In genomic region chrX:154374361-154375155, GRCh38 we compare ENCODE assay signal across 8 cellular contexts. TPM values are rescaled to one million over a fixed set of nuclear protein-coding genes. Genes with fewer than 3 reads are reported as not detected.
DNase-seq lines count a peak whose midpoint lies in the region; ATAC-seq, FAIRE-seq and TF ChIP-seq lines count a peak whose summit lies in the region.

A gene with protein sequence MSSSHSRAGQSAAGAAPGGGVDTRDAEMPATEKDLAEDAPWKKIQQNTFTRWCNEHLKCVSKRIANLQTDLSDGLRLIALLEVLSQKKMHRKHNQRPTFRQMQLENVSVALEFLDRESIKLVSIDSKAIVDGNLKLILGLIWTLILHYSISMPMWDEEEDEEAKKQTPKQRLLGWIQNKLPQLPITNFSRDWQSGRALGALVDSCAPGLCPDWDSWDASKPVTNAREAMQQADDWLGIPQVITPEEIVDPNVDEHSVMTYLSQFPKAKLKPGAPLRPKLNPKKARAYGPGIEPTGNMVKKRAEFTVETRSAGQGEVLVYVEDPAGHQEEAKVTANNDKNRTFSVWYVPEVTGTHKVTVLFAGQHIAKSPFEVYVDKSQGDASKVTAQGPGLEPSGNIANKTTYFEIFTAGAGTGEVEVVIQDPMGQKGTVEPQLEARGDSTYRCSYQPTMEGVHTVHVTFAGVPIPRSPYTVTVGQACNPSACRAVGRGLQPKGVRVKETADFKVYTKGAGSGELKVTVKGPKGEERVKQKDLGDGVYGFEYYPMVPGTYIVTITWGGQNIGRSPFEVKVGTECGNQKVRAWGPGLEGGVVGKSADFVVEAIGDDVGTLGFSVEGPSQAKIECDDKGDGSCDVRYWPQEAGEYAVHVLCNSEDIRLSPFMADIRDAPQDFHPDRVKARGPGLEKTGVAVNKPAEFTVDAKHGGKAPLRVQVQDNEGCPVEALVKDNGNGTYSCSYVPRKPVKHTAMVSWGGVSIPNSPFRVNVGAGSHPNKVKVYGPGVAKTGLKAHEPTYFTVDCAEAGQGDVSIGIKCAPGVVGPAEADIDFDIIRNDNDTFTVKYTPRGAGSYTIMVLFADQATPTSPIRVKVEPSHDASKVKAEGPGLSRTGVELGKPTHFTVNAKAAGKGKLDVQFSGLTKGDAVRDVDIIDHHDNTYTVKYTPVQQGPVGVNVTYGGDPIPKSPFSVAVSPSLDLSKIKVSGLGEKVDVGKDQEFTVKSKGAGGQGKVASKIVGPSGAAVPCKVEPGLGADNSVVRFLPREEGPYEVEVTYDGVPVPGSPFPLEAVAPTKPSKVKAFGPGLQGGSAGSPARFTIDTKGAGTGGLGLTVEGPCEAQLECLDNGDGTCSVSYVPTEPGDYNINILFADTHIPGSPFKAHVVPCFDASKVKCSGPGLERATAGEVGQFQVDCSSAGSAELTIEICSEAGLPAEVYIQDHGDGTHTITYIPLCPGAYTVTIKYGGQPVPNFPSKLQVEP (N-terminal part only) (minus strand): TSS chrX:154374634. CDS start chrX:154371245, 3,389 bp downstream.

- H3K36me3 ChIP-seq in CD8-positive, alpha-beta T cell (ENCODE audit: insufficient read depth, low read length) = no peaks in the 10 kb centered on the region
- no peaks in the 10 kb centered on the region for H3K36me3 ChIP-seq in pancreas

- no peaks in the 10 kb centered on the region for H3K27me3 ChIP-seq in CD8-positive, alpha-beta T cell (ENCODE audit: insufficient read depth, low read length)
- H3K27me3 ChIP-seq in pancreas = no peaks in the 10 kb centered on the region

- no peak for FAIRE-seq in pancreas (lab: Jason Lieb, UNC)

- H3K36me3 Mint-ChIP-seq in CD8-positive, alpha-beta T cell = peaks cover 9% of the 10 kb centered on the region
- peaks cover 4% of the 10 kb centered on the region in 2 donors for H3K36me3 Mint-ChIP-seq in activated T-cell treated with anti-CD3 and anti-CD28 coated beads, Interleukin-2, amount 50 U/mL, for 72 hours (ENCODE audit: insufficient read depth in 2 of 2)

- peak within 1 kb of the TSS; percentile 27 for H3K4me3 ChIP-seq in CD8-positive, alpha-beta T cell (ENCODE audit: low read depth, low read length)
- peak within 1 kb of the TSS in 3 of 4 donors; percentile 24 to 41 (median 36) for H3K4me3 ChIP-seq in pancreas

- intact Hi-C loops in CD8-positive, alpha-beta T cell (cut with DNase I, micrococcal nuclease) = loop anchor here in 1 of 2 experiments (5.0 to 10.0 kb wide), 3 partner anchors 280 to 402 kb away; partner anchors contain the start of genes DKC1, HCFC1, MECP2 and TMEM187
- intact Hi-C loops in Right ventricle myocardium inferior (cut with DNase I) (loop anchor here (10.0 kb wide), 1 partner anchor 400 kb away; the partner anchor contains the start of genes HCFC1 and TMEM187), pancreas (cut with DNase I) (no loop called here)

- H3K27me3 Mint-ChIP-seq in CD8-positive, alpha-beta T cell (ENCODE audit: low read depth) = no peaks in the 10 kb centered on the region
- no peaks in the 10 kb centered on the region for H3K27me3 Mint-ChIP-seq in activated T-cell treated with anti-CD3 and anti-CD28 coated beads, Interleukin-2, amount 50 U/mL, for 72 hours (ENCODE audit: low read depth)

- H3K4me3 Mint-ChIP-seq in CD8-positive, alpha-beta T cell = peak within 1 kb of the TSS; percentile 67
- peak within 1 kb of the TSS; percentile 81 to 84 for H3K4me3 Mint-ChIP-seq in activated T-cell treated with anti-CD3 and anti-CD28 coated beads, Interleukin-2, amount 50 U/mL, for 72 hours

- 2 to 31% methylated on average over 80 to 93 of the region's 93 CpGs for WGBS in pancreas, 2 donors

- CTCF ChIA-PET in CD8-positive, alpha-beta T cell (lab: Charles Lee) = interaction anchor here (1.1 to 2.5 kb wide), 7 partner anchors 9 to 161 kb away, joined by 3 to 12 read pairs (median 3); partner anchors contain the start of gene RPL10

- H3K27ac ChIP-seq in CD8-positive, alpha-beta T cell (ENCODE audit: low read depth, low read length) = no peak within 1 kb of the TSS
- peak within 1 kb of the TSS; percentile 42 to 63 (median 55) for H3K27ac ChIP-seq in pancreas

- H3K4me1 ChIP-seq in CD8-positive, alpha-beta T cell (ENCODE audit: insufficient read depth, low read length) = peaks cover 39% of the 10 kb centered on the region
- peaks cover 0 to 6% (median 0%) of the 10 kb centered on the region in 3 donors for H3K4me1 ChIP-seq in pancreas

- DNase-seq in CD8-positive, alpha-beta T cell = no peak
- DNase-seq in HK-2 (ENCODE audit: unreplicated experiment) (peak; percentile 75), Right ventricle myocardium inferior (ENCODE audit: missing footprints) (peak; percentile 66), pancreas (peak in 4 of 6 donors; percentile 49 to 76 (median 66))
- peak; percentile 53 to 54 for DNase-seq in activated T-cell treated with anti-CD3 and anti-CD28 coated beads, Interleukin-2, amount 50 U/mL, for 72 hours

- peak within 1 kb of the TSS; percentile 41 for H3K27ac Mint-ChIP-seq in CD8-positive, alpha-beta T cell
- H3K27ac Mint-ChIP-seq in activated T-cell treated with anti-CD3 and anti-CD28 coated beads, Interleukin-2, amount 50 U/mL, for 72 hours = no peak within 1 kb of the TSS

- no peak for TF ChIP-seq CTCF in CD8-positive, alpha-beta T cell (IDR thresholded peaks at IDR 0.05)
- TF ChIP-seq CTCF in pancreas (IDR thresholded peaks at IDR 0.05) = no peak

- no peak for ATAC-seq in CD8-positive, alpha-beta T cell
- ATAC-seq in activated T-cell treated with anti-CD3 and anti-CD28 coated beads, Interleukin-2, amount 50 U/mL, for 72 hours (replicated peaks in 1 of 2) = no peak
- ATAC-seq in Right ventricle myocardium inferior (no peak), pancreas (no peak), HG03457 (IDR thresholded peaks at IDR 0.05; ENCODE audit: unreplicated experiment) (no peak), HG02763 (IDR thresholded peaks at IDR 0.05; ENCODE audit: unreplicated experiment) (no peak), HG03521 (IDR thresholded peaks at IDR 0.05; ENCODE audit: unreplicated experiment) (no peak)

- POLR2A ChIA-PET in CD8-positive, alpha-beta T cell (lab: Charles Lee) = interaction anchor here (1.7 kb wide), 1 partner anchor 23 kb away, joined by 5 read pairs; the partner anchor contains the start of gene RPL10

- peaks cover 19% of the 10 kb centered on the region for H3K4me1 Mint-ChIP-seq in CD8-positive, alpha-beta T cell (ENCODE audit: low read depth)
- peaks cover 14% of the 10 kb centered on the region for H3K4me1 Mint-ChIP-seq in activated T-cell treated with anti-CD3 and anti-CD28 coated beads, Interleukin-2, amount 50 U/mL, for 72 hours (ENCODE audit: low read depth)

- no peaks in the 10 kb centered on the region for H3K9me3 Mint-ChIP-seq in CD8-positive, alpha-beta T cell
- H3K9me3 Mint-ChIP-seq in activated T-cell treated with anti-CD3 and anti-CD28 coated beads, Interleukin-2, amount 50 U/mL, for 72 hours = no peaks in the 10 kb centered on the region

- no peaks in the 10 kb centered on the region for H3K9me3 ChIP-seq in CD8-positive, alpha-beta T cell (ENCODE audit: low read length)
- no peaks in the 10 kb centered on the region for H3K9me3 ChIP-seq in pancreas

RNA-seq across cellular contexts. Expression of the gene that starts here (rescaled TPM):
- 1,000 to 10,000 TPM; 1,274 to 1,333 TPM for total RNA-seq in CD8-positive, alpha-beta T cell
- total RNA-seq in activated T-cell treated with anti-CD3 and anti-CD28 coated beads, Interleukin-2, amount 50 U/mL, for 72 hours = 100 to 1,000 TPM; 755 to 777 TPM
- total RNA-seq in Right ventricle myocardium inferior (253 TPM), pancreas (100 to 1,000 TPM in 4 of 6 donors, 10 to 100 TPM in 2; 67.0 to 298 (median 142) TPM)
- 100 to 1,000 TPM; 222 to 259 TPM for polyA plus RNA-seq in pancreas

Comparison
In these comparisons a context has a peak if more than half of its experiments do, and no peak if none do; other contexts are left out.
1. DNase-seq: peak in HK-2 (single experiment), activated T-cell treated with anti-CD3 and anti-CD28 coated beads, Interleukin-2, amount 50 U/mL, for 72 hours (2 of 2), Right ventricle myocardium inferior (single experiment) and pancreas (4 of 6); none in CD8-positive, alpha-beta T cell (0 of 7).